ENCODE assay signal across 12 cellular contexts in genomic region chr4:77193046-77193445, GRCh38. TPM values are rescaled to one million over a fixed set of nuclear protein-coding genes. Genes with fewer than 3 reads are reported as not detected.
DNase-seq lines count a peak whose midpoint lies in the region; ATAC-seq and TF ChIP-seq lines count a peak whose summit lies in the region.
"Had no signal": no experiment of that assay in that cellular context is flagged by ENCODE, and none has a peak within 500 bp of the region (broad histone marks: within the 10 kb centered on the region; RNA-seq: fewer than 3 reads in every experiment).

No MANE protein-coding gene starts in this region.

- no peak for DNase-seq in activated T-cell treated with anti-CD3 and anti-CD28 coated beads, Interleukin-2, amount 50 U/mL, for 4 hours
- DNase-seq in activated T-cell treated with anti-CD3 and anti-CD28 coated beads, Interleukin-2, amount 50 U/mL, for 1 hour: no peak
- DNase-seq in OCI-LY7 (ENCODE audit: low spot score) (no peak), GM23248 (no peak), Right ventricle myocardium superior (no peak), Peyer's patch (no peak)
- DNase-seq in effector memory CD4-positive, alpha-beta T cell: no peak
- no peak for DNase-seq in stimulated activated naive CD8-positive, alpha-beta T cell treated with anti-CD3 and anti-CD28 coated beads, Interleukin-15, amount 100 ng/mL, for 72 hours
- DNase-seq: brain microvascular endothelial cell, NCI-H2107, NCI-H69 had no signal

- no peaks in the 10 kb centered on the region for H3K9me3 ChIP-seq in OCI-LY7 (ENCODE audit: low read length)
- H3K9me3 ChIP-seq in effector memory CD4-positive, alpha-beta T cell (ENCODE audit: control insufficient read depth, low read length): no peaks in the 10 kb centered on the region
- no peaks in the 10 kb centered on the region for H3K9me3 ChIP-seq in GM23248 (ENCODE audit: low read depth)
- H3K9me3 ChIP-seq in Peyer's patch: no peaks in the 10 kb centered on the region

- H3K4me3 Mint-ChIP-seq in activated T-cell treated with anti-CD3 and anti-CD28 coated beads, Interleukin-2, amount 50 U/mL, for 4 hours: peak overlapping the region; percentile 84
- H3K4me3 Mint-ChIP-seq in stimulated activated naive CD8-positive, alpha-beta T cell treated with anti-CD3 and anti-CD28 coated beads, Interleukin-15, amount 100 ng/mL, for 72 hours: peak overlapping the region; percentile 84 to 91

- in situ Hi-C loops in GM23248 (cut with MboI): no loop called here

- H3K36me3 Mint-ChIP-seq in activated T-cell treated with anti-CD3 and anti-CD28 coated beads, Interleukin-2, amount 50 U/mL, for 4 hours (ENCODE audit: insufficient read depth): no peaks in the 10 kb centered on the region

- H3K4me1 Mint-ChIP-seq in activated T-cell treated with anti-CD3 and anti-CD28 coated beads, Interleukin-2, amount 50 U/mL, for 4 hours (ENCODE audit: low read depth): peaks cover 15% of the 10 kb centered on the region
- H3K4me1 Mint-ChIP-seq in stimulated activated naive CD8-positive, alpha-beta T cell treated with anti-CD3 and anti-CD28 coated beads, Interleukin-15, amount 100 ng/mL, for 72 hours: peaks cover 30% of the 10 kb centered on the region

- peaks cover 5% of the 10 kb centered on the region for H3K27me3 Mint-ChIP-seq in activated T-cell treated with anti-CD3 and anti-CD28 coated beads, Interleukin-2, amount 50 U/mL, for 4 hours (ENCODE audit: low read depth)
- no peaks in the 10 kb centered on the region for H3K27me3 Mint-ChIP-seq in stimulated activated naive CD8-positive, alpha-beta T cell treated with anti-CD3 and anti-CD28 coated beads, Interleukin-15, amount 100 ng/mL, for 72 hours

- H3K9ac ChIP-seq in GM23248: no peak overlapping the region

- no peaks in the 10 kb centered on the region for H3K9me2 ChIP-seq in OCI-LY7 (ENCODE audit: insufficient read depth, low read length)
- no peaks in the 10 kb centered on the region for H3K9me2 ChIP-seq in GM23248 (ENCODE audit: insufficient read depth)

- TF ChIP-seq CTCF in OCI-LY7 (conservative IDR thresholded peaks at IDR 0.05; ENCODE audit: low read length) (no peak), Peyer's patch (IDR thresholded peaks at IDR 0.05) (no peak)

- H3K79me2 ChIP-seq in OCI-LY7 (ENCODE audit: insufficient read depth, low read depth, low read length) (no peaks in the 10 kb centered on the region), GM23248 (ENCODE audit: insufficient read depth) (no peaks in the 10 kb centered on the region)

- no peaks in the 10 kb centered on the region for H3K9me3 Mint-ChIP-seq in activated T-cell treated with anti-CD3 and anti-CD28 coated beads, Interleukin-2, amount 50 U/mL, for 4 hours
- no peaks in the 10 kb centered on the region for H3K9me3 Mint-ChIP-seq in stimulated activated naive CD8-positive, alpha-beta T cell treated with anti-CD3 and anti-CD28 coated beads, Interleukin-15, amount 100 ng/mL, for 72 hours

- H3K27ac Mint-ChIP-seq in stimulated activated naive CD8-positive, alpha-beta T cell treated with anti-CD3 and anti-CD28 coated beads, Interleukin-15, amount 100 ng/mL, for 72 hours: peak overlapping the region in 1 of 2 donors; percentile 94

- no peak for ATAC-seq in activated T-cell treated with anti-CD3 and anti-CD28 coated beads, Interleukin-2, amount 50 U/mL, for 4 hours
- ATAC-seq in stimulated activated naive CD8-positive, alpha-beta T cell treated with anti-CD3 and anti-CD28 coated beads, Interleukin-15, amount 100 ng/mL, for 72 hours: no peak
- no peak for ATAC-seq in Right ventricle myocardium superior (ENCODE audit: poor library complexity)
- ATAC-seq: HCT116 had no signal

- no peak for TF ChIP-seq POLR2A in Peyer's patch (IDR thresholded peaks at IDR 0.05)

- POLR2A ChIA-PET in OCI-LY7 (lab: Charles Lee): interaction anchor here (0.6 to 3.1 kb wide), 18 partner anchors 8 to 122 kb away, joined by 3 to 17 read pairs (median 5); no protein-coding TSS in a partner anchor

- no peaks in the 10 kb centered on the region for H3K27me3 ChIP-seq in effector memory CD4-positive, alpha-beta T cell (replicated peaks; ENCODE audit: control insufficient read depth, insufficient read depth, low read length, poor library complexity, severe bottlenecking)
- H3K27me3 ChIP-seq in GM23248 (replicated peaks; ENCODE audit: insufficient read depth): 0 out of 2 replicates have a peak, but pooled peaks cover 6% of the 10 kb centered on the region
- no peaks in the 10 kb centered on the region for H3K27me3 ChIP-seq in Peyer's patch
- H3K27me3 ChIP-seq: brain microvascular endothelial cell had no signal

- peak overlapping the region; percentile 62 for H3K4me2 ChIP-seq in OCI-LY7 (ENCODE audit: low read length)
- H3K4me2 ChIP-seq in GM23248 (ENCODE audit: unreplicated experiment): no peak overlapping the region

- no peaks in the 10 kb centered on the region for H3F3A ChIP-seq in GM23248 (ENCODE audit: insufficient read depth)

- H3K36me3 ChIP-seq in OCI-LY7 (ENCODE audit: insufficient read depth, low read length) (no peaks in the 10 kb centered on the region), GM23248 (ENCODE audit: low read depth) (no peaks in the 10 kb centered on the region), Peyer's patch (no peaks in the 10 kb centered on the region)
- H3K36me3 ChIP-seq in effector memory CD4-positive, alpha-beta T cell (ENCODE audit: control insufficient read depth, insufficient read depth, low read length): no peaks in the 10 kb centered on the region
- H3K36me3 ChIP-seq: brain microvascular endothelial cell had no signal

- no TSS peak for BruUV-seq in OCI-LY7 (replicated peaks; lab: Mats Ljungman, UMichigan)

- H2AFZ ChIP-seq in OCI-LY7 (ENCODE audit: low read length) (peak overlapping the region; percentile 91), GM23248 (no peak overlapping the region)

- CTCF ChIA-PET in OCI-LY7 (lab: Charles Lee; ENCODE audit: unreplicated experiment): interaction anchor here (2.2 kb wide), 1 partner anchor 10 kb away, joined by 13 read pairs; no protein-coding TSS in a partner anchor

- 77 to 79% methylated on average over 8 of the region's 8 CpGs for WGBS in GM23248 (ENCODE audit: low coverage in 1 of 2, low lambda C conversion rate in 2 of 2, missing lambda C conversion rate in 2 of 2), 2 experiments

- peak overlapping the region; percentile 46 for H3K4me3 ChIP-seq in OCI-LY7 (ENCODE audit: low read depth, low read length, poor library complexity, severe bottlenecking)
- H3K4me3 ChIP-seq in effector memory CD4-positive, alpha-beta T cell (ENCODE audit: insufficient read depth, low read depth, low read length, poor library complexity, severe bottlenecking): peak overlapping the region; percentile 51
- no peak overlapping the region for H3K4me3 ChIP-seq in GM23248
- no peak overlapping the region for H3K4me3 ChIP-seq in Peyer's patch

- no peaks in the 10 kb centered on the region for H4K20me1 ChIP-seq in OCI-LY7 (ENCODE audit: insufficient read depth, low read length)
- no peaks in the 10 kb centered on the region for H4K20me1 ChIP-seq in GM23248 (ENCODE audit: insufficient read depth)

- H3K27ac ChIP-seq in OCI-LY7 (ENCODE audit: low read depth, low read length, poor library complexity, severe bottlenecking): no peak overlapping the region
- peak overlapping the region; percentile 35 for H3K27ac ChIP-seq in effector memory CD4-positive, alpha-beta T cell (ENCODE audit: insufficient read depth, low read length, poor library complexity, severe bottlenecking)
- H3K27ac ChIP-seq in GM23248: no peak overlapping the region
- peak overlapping the region in 2 of 4 donors; percentile 60 to 66 for H3K27ac ChIP-seq in Peyer's patch
- H3K27ac ChIP-seq: brain microvascular endothelial cell had no signal

- H3K4me1 ChIP-seq in OCI-LY7 (ENCODE audit: insufficient read depth, low read length, poor library complexity, severe bottlenecking) (peaks cover 13% of the 10 kb centered on the region), GM23248 (ENCODE audit: insufficient read depth) (no peaks in the 10 kb centered on the region), Peyer's patch (no peaks in the 10 kb centered on the region)
- H3K4me1 ChIP-seq in effector memory CD4-positive, alpha-beta T cell (ENCODE audit: control insufficient read depth, insufficient read depth, low read length, poor library complexity, severe bottlenecking): peaks cover 10% of the 10 kb centered on the region

- intact Hi-C loops in OCI-LY7 (cut with micrococcal nuclease; ENCODE audit: unreplicated experiment) (no loop called here), Right ventricle myocardium superior (cut with DNase I) (no loop called here)

RNA-seq across cellular contexts. Expression of gene CCNG2, which starts 36.0 kb away (rescaled TPM):
- 1 to 10 TPM in 2 of 3 donors, under 1 TPM in 1; 0.30 to 1.0 (median 1.0) TPM for total RNA-seq in activated T-cell treated with anti-CD3 and anti-CD28 coated beads, Interleukin-2, amount 50 U/mL, for 4 hours
- total RNA-seq in OCI-LY7 (2014; rRNA removed; shearing (Covaris generic)): 13.1 and 16.6 TPM in 2 replicates
- 87.4 and 104 TPM in 2 replicates for total RNA-seq in OCI-LY7 (2022)
- 34.0 and 40.0 TPM in 2 replicates for total RNA-seq in GM23248 (2014; rRNA removed; shearing (Covaris generic))
- 31.2 and 32.6 TPM in 2 replicates for polyA plus RNA-seq in GM23248 (2016; fragmentation: Nextera tagmentation; extraction: Ambion mirVana)
- 9.6 TPM for total RNA-seq in Right ventricle myocardium superior
- total RNA-seq in Peyer's patch: 10 to 100 TPM; 19.8 to 29.7 (median 25.8) TPM

Comparison
In these comparisons a context has a peak if more than half of its experiments do, and no peak if none do; other contexts are left out.
1. H3K4me3 ChIP-seq: peak in OCI-LY7 (single experiment) and effector memory CD4-positive, alpha-beta T cell (single experiment); none in GM23248 (single experiment) and Peyer's patch (0 of 4).